Comparison of ENCODE assay signal across 1 cellular context in genomic region chr2:113760400-113760799, GRCh38.
TF ChIP-seq lines count a peak whose summit lies in the region.

No MANE protein-coding gene starts in this region.

TF ChIP-seq in IMR-90, 13 proteins besides CTCF, POLR2A, EP300 and RAD21:
- no peak for TF ChIP-seq BHLHE40 (IDR thresholded peaks at IDR 0.05; ENCODE audit: low read depth, low read length)
- no peak for TF ChIP-seq NFE2L2 (IDR thresholded peaks at IDR 0.05; ENCODE audit: low read depth, low read length)
- no peak for TF ChIP-seq RCOR1 (IDR thresholded peaks at IDR 0.05; ENCODE audit: insufficient replicate concordance, low read length)
- TF ChIP-seq CHD1 (IDR thresholded peaks at IDR 0.05; ENCODE audit: low read depth, low read length), result no peak
- TF ChIP-seq FOS (IDR thresholded peaks at IDR 0.05; ENCODE audit: low read depth, low read length), result no peak
- TF ChIP-seq ELK1 (IDR thresholded peaks at IDR 0.05; ENCODE audit: borderline replicate concordance, low read depth, low read length), result no peak
